ENCODE assay signal across 8 cellular contexts in genomic region chr2:241357531-241357930, GRCh38. TPM values are rescaled to one million over a fixed set of nuclear protein-coding genes. Genes with fewer than 3 reads are reported as not detected.
A peak's percentile ranks its signal among the peaks of the same experiment; 100 is the strongest.
DNase-seq lines count a peak whose midpoint lies in the region; ATAC-seq and TF ChIP-seq lines count a peak whose summit lies in the region.

No MANE protein-coding gene starts in this region.

- no peak overlapping the region for H3K18ac ChIP-seq in trophoblast cell (ENCODE audit: low read length)

- no peak overlapping the region for H3K27ac Mint-ChIP-seq in Caco-2 (ENCODE audit: unreplicated experiment)
- H3K27ac Mint-ChIP-seq in neural crest cell (ENCODE audit: unreplicated experiment): no peak overlapping the region

- no CpG with 5 or more reads among the region's 3 CpGs for WGBS in trophoblast cell (ENCODE audit: extremely low coverage, insufficient coverage, insufficient read length)

- H3K23ac ChIP-seq in trophoblast cell (ENCODE audit: low read length): no peak overlapping the region

- no peak overlapping the region for H2BK5ac ChIP-seq in trophoblast cell (ENCODE audit: low read depth, low read length, poor library complexity)

- no peak overlapping the region for H3K9ac ChIP-seq in trophoblast cell (ENCODE audit: low read length)

- H3K27me3 ChIP-seq in Caco-2 (replicated peaks; ENCODE audit: control insufficient read depth, insufficient read depth, low read length) (no peaks in the 10 kb centered on the region), MG63 (no peaks in the 10 kb centered on the region), trophoblast cell (ENCODE audit: insufficient read depth, low read length) (no peaks in the 10 kb centered on the region)

- H3K4me1 Mint-ChIP-seq in Caco-2 (ENCODE audit: low read depth, unreplicated experiment) (peaks cover 21% of the 10 kb centered on the region), neural crest cell (peaks cover 20% of the 10 kb centered on the region)

- peaks cover 17% of the 10 kb centered on the region for H3K36me3 Mint-ChIP-seq in Caco-2 (ENCODE audit: insufficient read depth, unreplicated experiment)
- peaks cover 5% of the 10 kb centered on the region for H3K36me3 Mint-ChIP-seq in neural crest cell (ENCODE audit: low read depth)

- peaks cover 9% of the 10 kb centered on the region for H3K79me1 ChIP-seq in trophoblast cell (ENCODE audit: low read length)

- no peak overlapping the region for H2BK12ac ChIP-seq in trophoblast cell (ENCODE audit: low read length)

- no peak overlapping the region for H4K8ac ChIP-seq in trophoblast cell (ENCODE audit: low read depth, low read length)

- no peak overlapping the region for H3K4ac ChIP-seq in trophoblast cell (ENCODE audit: low read depth, low read length)

- H4K12ac ChIP-seq in trophoblast cell (ENCODE audit: low read depth, low read length): no peak overlapping the region

- no peaks in the 10 kb centered on the region for H3K9me3 Mint-ChIP-seq in Caco-2 (ENCODE audit: unreplicated experiment)
- no peaks in the 10 kb centered on the region for H3K9me3 Mint-ChIP-seq in neural crest cell

- H3K4me3 ChIP-seq in Caco-2 (ENCODE audit: low read depth, low read length) (no peak overlapping the region; the same call in 1 of the 2 replicates), MG63 (peak overlapping the region; percentile 90), choroid plexus epithelial cell (ENCODE audit: low read depth, low read length) (peak overlapping the region; percentile 79), trophoblast cell (ENCODE audit: low read depth, low read length) (no peak overlapping the region)

- H3K36me3 ChIP-seq in Caco-2 (ENCODE audit: control insufficient read depth, insufficient read depth, low read length) (no peaks in the 10 kb centered on the region), MG63 (peaks cover 23% of the 10 kb centered on the region), trophoblast cell (ENCODE audit: control insufficient read depth in 1 of 2, insufficient read depth in 2 of 2, low read length in 2 of 2) (peaks cover 10 to 13% of the 10 kb centered on the region in 2 experiments)

- no peak overlapping the region for H2BK120ac ChIP-seq in trophoblast cell (ENCODE audit: insufficient read depth, low read length, poor library complexity)

- no peak overlapping the region for H4K91ac ChIP-seq in trophoblast cell (ENCODE audit: low read depth, low read length)

- no peak for ATAC-seq in GM19324 (IDR thresholded peaks at IDR 0.05; ENCODE audit: low FRiP score, unreplicated experiment)

- H3K27ac ChIP-seq in trophoblast cell (ENCODE audit: low read depth, low read length): no peak overlapping the region

- TF ChIP-seq CTCF in Caco-2 (IDR thresholded peaks at IDR 0.05; ENCODE audit: insufficient read depth in 1 of 2, low read depth in 1 of 2, low read length in 1 of 2, severe bottlenecking in 1 of 2, unreplicated experiment in 1 of 2) (no peak), choroid plexus epithelial cell (conservative IDR thresholded peaks at IDR 0.05; ENCODE audit: low read depth, low read length) (no peak), neural crest cell (conservative IDR thresholded peaks at IDR 0.05) (no peak)

- peak overlapping the region; percentile 72 for H3K4me3 Mint-ChIP-seq in Caco-2 (ENCODE audit: unreplicated experiment)
- peak overlapping the region; percentile 87 for H3K4me3 Mint-ChIP-seq in neural crest cell

- no peaks in the 10 kb centered on the region for H3K9me3 ChIP-seq in Caco-2
- H3K9me3 ChIP-seq in MG63: no peaks in the 10 kb centered on the region
- no peaks in the 10 kb centered on the region for H3K9me3 ChIP-seq in trophoblast cell (ENCODE audit: insufficient read depth, low read depth, low read length)

- peaks cover 6% of the 10 kb centered on the region for H3K79me2 ChIP-seq in trophoblast cell (ENCODE audit: control insufficient read depth, insufficient read depth, low read length, poor library complexity)

- H2AFZ ChIP-seq in trophoblast cell (ENCODE audit: insufficient read depth, low read length, poor library complexity): no peak overlapping the region

- BruUV-seq in Caco-2 (replicated peaks; lab: Mats Ljungman, UMichigan): no TSS peak

- H3K14ac ChIP-seq in trophoblast cell (ENCODE audit: low read length): no peak overlapping the region

- CTCF ChIA-PET in Caco-2 (lab: Charles Lee): no interaction called here

- no peak for DNase-seq in Caco-2
- no peak for DNase-seq in MG63
- DNase-seq in choroid plexus epithelial cell (ENCODE audit: low read depth): no peak
- DNase-seq in neural crest cell (ENCODE audit: low read depth, low spot score): no peak
- DNase-seq in DMS153 (lab: John Stamatoyannopoulos, UW): no peak
- DNase-seq in kidney glomerular epithelial cell (lab: John Stamatoyannopoulos, UW): no peak
- DNase-seq in trophoblast cell: no peak

- no peak overlapping the region for H3K4me2 ChIP-seq in trophoblast cell (ENCODE audit: low read length)

- no peak overlapping the region for H2AK5ac ChIP-seq in trophoblast cell (ENCODE audit: low read length)

- H3K27me3 Mint-ChIP-seq in Caco-2 (ENCODE audit: insufficient read depth, unreplicated experiment) (no peaks in the 10 kb centered on the region), neural crest cell (ENCODE audit: low read depth) (peaks cover 2% of the 10 kb centered on the region)

- intact Hi-C loops in Caco-2 (cut with micrococcal nuclease; ENCODE audit: unreplicated experiment): no loop called here

- POLR2A ChIA-PET in Caco-2 (lab: Charles Lee): interaction anchor here (0.6 kb wide), 1 partner anchor 36 kb away, joined by 3 read pairs; no protein-coding TSS in a partner anchor

- peaks cover 14% of the 10 kb centered on the region for H3K4me1 ChIP-seq in Caco-2
- peaks cover 10 to 11% of the 10 kb centered on the region in 2 experiments for H3K4me1 ChIP-seq in trophoblast cell (ENCODE audit: control insufficient read depth in 1 of 2, insufficient read depth in 2 of 2, low read length in 2 of 2)

RNA-seq across cellular contexts. Expression of gene FARP2, which starts 1.4 kb away (rescaled TPM):
- total RNA-seq in Caco-2 (2022): 37.2 and 37.3 TPM in 2 replicates
- 35.6 and 37.4 TPM in 2 replicates for total RNA-seq in MG63 (2014; rRNA removed; shearing (Covaris generic); ENCODE audit: low replicate concordance)
- 34.4 and 36.1 TPM in 2 replicates for total RNA-seq in neural crest cell
- polyA plus RNA-seq in trophoblast cell (2013): 20.0 and 20.1 TPM in 2 replicates

RNA-seq across cellular contexts. Expression of gene SEPTIN2, which starts 41.8 kb away (rescaled TPM):
- total RNA-seq in Caco-2 (2022): 209 TPM in 2 replicates
- total RNA-seq in MG63 (2014; rRNA removed; shearing (Covaris generic); ENCODE audit: low replicate concordance): 348 and 489 TPM in 2 replicates
- 466 and 490 TPM in 2 replicates for total RNA-seq in neural crest cell
- polyA plus RNA-seq in trophoblast cell (2013): 334 and 340 TPM in 2 replicates

RNA-seq across cellular contexts. Expression of gene HDLBP, which starts 42.1 kb away (rescaled TPM):
- total RNA-seq in Caco-2 (2022): 350 and 379 TPM in 2 replicates
- 383 and 447 TPM in 2 replicates for total RNA-seq in MG63 (2014; rRNA removed; shearing (Covaris generic); ENCODE audit: low replicate concordance)
- 320 and 333 TPM in 2 replicates for total RNA-seq in neural crest cell
- polyA plus RNA-seq in trophoblast cell (2013): 771 and 822 TPM in 2 replicates

Comparison
In these comparisons a context has a peak if more than half of its experiments do, and no peak if none do; other contexts are left out.
1. H3K4me3 ChIP-seq: peak in MG63 (single experiment) and choroid plexus epithelial cell (single experiment); none in Caco-2 (single experiment) and trophoblast cell (single experiment).